ENCODE assay signal across 2 cellular contexts in the genomic region with DNA sequence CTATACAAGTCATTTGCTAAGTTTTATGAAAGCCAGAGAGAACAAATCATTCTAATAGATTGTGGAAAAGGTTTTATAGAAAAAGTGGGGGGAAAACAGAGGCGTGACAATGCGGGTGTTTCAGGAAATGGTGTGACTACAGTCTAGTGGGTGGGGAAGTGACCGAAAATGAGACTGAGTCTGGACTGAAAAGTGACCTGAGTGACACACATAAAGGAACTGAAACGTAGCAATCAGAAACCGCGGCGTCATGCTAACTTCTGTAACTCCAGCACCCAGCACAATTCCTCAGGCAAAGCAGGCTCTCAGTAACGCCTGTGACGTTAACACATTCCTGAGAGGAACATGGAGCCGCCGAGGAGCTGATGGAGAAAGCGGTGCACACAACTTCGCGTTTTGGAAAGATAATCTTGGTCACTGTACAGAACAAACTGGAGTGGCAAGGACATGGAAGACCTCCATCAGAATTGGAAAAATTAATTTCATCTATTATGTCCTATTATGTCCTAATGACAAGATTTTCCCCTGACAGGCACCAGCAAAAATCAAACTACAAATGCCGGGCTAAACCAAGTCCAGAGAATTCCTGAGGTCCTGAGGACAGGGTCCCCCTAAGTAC.
TF ChIP-seq lines count a peak whose summit lies in the region.

No MANE protein-coding gene starts in this region.

TF ChIP-seq in liver, 16 proteins besides CTCF, POLR2A, EP300 and RAD21:
- TF ChIP-seq GABPA (IDR thresholded peaks at IDR 0.05 in 1 of 2, conservative IDR thresholded peaks at IDR 0.05 in 1 of 2), result no peak
- peak; percentile 17 for TF ChIP-seq SP1 (IDR thresholded peaks at IDR 0.05)
- TF ChIP-seq RXRA (IDR thresholded peaks at IDR 0.05), result peak in 1 of 2 donors; percentile 16

TF ChIP-seq in HepG2, 621 proteins besides CTCF, POLR2A, EP300 and RAD21:
- TF ChIP-seq CHCHD3 (CRISPR knock-in tag; IDR thresholded peaks at IDR 0.05) (no peak), KLF6 (CRISPR knock-in tag; IDR thresholded peaks at IDR 0.05) (no peak), ZNF431 (CRISPR knock-in tag; IDR thresholded peaks at IDR 0.05; ENCODE audit: borderline replicate concordance, low read depth) (no peak), ZNF816 (CRISPR knock-in tag; IDR thresholded peaks at IDR 0.05; ENCODE audit: borderline replicate concordance) (no peak), ZNF589 (CRISPR knock-in tag; conservative IDR thresholded peaks at IDR 0.05) (no peak), TAF1 (CRISPR knock-in tag; IDR thresholded peaks at IDR 0.05) (no peak), MZF1 (CRISPR knock-in tag; IDR thresholded peaks at IDR 0.05; ENCODE audit: borderline replicate concordance) (no peak), ZNF549 (CRISPR knock-in tag; IDR thresholded peaks at IDR 0.05) (no peak), CBFB (CRISPR knock-in tag; IDR thresholded peaks at IDR 0.05) (no peak), FIP1L1 (IDR thresholded peaks at IDR 0.05; ENCODE audit: borderline replicate concordance, insufficient read depth, low read depth, low read length) (no peak), NCOA2 (CRISPR knock-in tag; IDR thresholded peaks at IDR 0.05) (no peak), ZC3H13 (CRISPR knock-in tag; IDR thresholded peaks at IDR 0.05) (no peak), GLI4 (CRISPR knock-in tag; IDR thresholded peaks at IDR 0.05; ENCODE audit: borderline replicate concordance) (no peak), ZNF326 (CRISPR knock-in tag; IDR thresholded peaks at IDR 0.05; ENCODE audit: borderline replicate concordance) (no peak)
- TF ChIP-seq, protein P1, sequence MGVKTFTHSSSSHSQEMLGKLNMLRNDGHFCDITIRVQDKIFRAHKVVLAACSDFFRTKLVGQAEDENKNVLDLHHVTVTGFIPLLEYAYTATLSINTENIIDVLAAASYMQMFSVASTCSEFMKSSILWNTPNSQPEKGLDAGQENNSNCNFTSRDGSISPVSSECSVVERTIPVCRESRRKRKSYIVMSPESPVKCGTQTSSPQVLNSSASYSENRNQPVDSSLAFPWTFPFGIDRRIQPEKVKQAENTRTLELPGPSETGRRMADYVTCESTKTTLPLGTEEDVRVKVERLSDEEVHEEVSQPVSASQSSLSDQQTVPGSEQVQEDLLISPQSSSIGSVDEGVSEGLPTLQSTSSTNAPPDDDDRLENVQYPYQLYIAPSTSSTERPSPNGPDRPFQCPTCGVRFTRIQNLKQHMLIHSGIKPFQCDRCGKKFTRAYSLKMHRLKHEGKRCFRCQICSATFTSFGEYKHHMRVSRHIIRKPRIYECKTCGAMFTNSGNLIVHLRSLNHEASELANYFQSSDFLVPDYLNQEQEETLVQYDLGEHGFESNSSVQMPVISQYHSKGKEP (CRISPR knock-in tag; IDR thresholded peaks at IDR 0.05), result no peak
- TF ChIP-seq, protein P2, sequence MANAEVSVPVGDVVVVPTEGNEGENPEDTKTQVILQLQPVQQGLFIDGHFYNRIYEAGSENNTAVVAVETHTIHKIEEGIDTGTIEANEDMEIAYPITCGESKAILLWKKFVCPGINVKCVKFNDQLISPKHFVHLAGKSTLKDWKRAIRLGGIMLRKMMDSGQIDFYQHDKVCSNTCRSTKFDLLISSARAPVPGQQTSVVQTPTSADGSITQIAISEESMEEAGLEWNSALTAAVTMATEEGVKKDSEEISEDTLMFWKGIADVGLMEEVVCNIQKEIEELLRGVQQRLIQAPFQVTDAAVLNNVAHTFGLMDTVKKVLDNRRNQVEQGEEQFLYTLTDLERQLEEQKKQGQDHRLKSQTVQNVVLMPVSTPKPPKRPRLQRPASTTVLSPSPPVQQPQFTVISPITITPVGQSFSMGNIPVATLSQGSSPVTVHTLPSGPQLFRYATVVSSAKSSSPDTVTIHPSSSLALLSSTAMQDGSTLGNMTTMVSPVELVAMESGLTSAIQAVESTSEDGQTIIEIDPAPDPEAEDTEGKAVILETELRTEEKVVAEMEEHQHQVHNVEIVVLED (CRISPR knock-in tag; IDR thresholded peaks at IDR 0.05; ENCODE audit: borderline replicate concordance), result no peak
- TF ChIP-seq, protein P3, sequence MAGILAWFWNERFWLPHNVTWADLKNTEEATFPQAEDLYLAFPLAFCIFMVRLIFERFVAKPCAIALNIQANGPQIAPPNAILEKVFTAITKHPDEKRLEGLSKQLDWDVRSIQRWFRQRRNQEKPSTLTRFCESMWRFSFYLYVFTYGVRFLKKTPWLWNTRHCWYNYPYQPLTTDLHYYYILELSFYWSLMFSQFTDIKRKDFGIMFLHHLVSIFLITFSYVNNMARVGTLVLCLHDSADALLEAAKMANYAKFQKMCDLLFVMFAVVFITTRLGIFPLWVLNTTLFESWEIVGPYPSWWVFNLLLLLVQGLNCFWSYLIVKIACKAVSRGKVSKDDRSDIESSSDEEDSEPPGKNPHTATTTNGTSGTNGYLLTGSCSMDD (CRISPR knock-in tag; IDR thresholded peaks at IDR 0.05), result no peak
- TF ChIP-seq, protein P4, sequence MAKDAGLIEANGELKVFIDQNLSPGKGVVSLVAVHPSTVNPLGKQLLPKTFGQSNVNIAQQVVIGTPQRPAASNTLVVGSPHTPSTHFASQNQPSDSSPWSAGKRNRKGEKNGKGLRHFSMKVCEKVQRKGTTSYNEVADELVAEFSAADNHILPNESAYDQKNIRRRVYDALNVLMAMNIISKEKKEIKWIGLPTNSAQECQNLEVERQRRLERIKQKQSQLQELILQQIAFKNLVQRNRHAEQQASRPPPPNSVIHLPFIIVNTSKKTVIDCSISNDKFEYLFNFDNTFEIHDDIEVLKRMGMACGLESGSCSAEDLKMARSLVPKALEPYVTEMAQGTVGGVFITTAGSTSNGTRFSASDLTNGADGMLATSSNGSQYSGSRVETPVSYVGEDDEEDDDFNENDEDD (CRISPR knock-in tag; IDR thresholded peaks at IDR 0.05; ENCODE audit: borderline replicate concordance), result no peak
- TF ChIP-seq, protein P5, sequence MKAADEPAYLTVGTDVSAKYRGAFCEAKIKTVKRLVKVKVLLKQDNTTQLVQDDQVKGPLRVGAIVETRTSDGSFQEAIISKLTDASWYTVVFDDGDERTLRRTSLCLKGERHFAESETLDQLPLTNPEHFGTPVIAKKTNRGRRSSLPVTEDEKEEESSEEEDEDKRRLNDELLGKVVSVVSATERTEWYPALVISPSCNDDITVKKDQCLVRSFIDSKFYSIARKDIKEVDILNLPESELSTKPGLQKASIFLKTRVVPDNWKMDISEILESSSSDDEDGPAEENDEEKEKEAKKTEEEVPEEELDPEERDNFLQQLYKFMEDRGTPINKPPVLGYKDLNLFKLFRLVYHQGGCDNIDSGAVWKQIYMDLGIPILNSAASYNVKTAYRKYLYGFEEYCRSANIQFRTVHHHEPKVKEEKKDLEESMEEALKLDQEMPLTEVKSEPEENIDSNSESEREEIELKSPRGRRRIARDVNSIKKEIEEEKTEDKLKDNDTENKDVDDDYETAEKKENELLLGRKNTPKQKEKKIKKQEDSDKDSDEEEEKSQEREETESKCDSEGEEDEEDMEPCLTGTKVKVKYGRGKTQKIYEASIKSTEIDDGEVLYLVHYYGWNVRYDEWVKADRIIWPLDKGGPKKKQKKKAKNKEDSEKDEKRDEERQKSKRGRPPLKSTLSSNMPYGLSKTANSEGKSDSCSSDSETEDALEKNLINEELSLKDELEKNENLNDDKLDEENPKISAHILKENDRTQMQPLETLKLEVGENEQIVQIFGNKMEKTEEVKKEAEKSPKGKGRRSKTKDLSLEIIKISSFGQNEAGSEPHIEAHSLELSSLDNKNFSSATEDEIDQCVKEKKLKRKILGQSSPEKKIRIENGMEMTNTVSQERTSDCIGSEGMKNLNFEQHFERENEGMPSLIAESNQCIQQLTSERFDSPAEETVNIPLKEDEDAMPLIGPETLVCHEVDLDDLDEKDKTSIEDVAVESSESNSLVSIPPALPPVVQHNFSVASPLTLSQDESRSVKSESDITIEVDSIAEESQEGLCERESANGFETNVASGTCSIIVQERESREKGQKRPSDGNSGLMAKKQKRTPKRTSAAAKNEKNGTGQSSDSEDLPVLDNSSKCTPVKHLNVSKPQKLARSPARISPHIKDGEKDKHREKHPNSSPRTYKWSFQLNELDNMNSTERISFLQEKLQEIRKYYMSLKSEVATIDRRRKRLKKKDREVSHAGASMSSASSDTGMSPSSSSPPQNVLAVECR (CRISPR knock-in tag; IDR thresholded peaks at IDR 0.05; ENCODE audit: borderline replicate concordance), result no peak
- TF ChIP-seq, protein P6, sequence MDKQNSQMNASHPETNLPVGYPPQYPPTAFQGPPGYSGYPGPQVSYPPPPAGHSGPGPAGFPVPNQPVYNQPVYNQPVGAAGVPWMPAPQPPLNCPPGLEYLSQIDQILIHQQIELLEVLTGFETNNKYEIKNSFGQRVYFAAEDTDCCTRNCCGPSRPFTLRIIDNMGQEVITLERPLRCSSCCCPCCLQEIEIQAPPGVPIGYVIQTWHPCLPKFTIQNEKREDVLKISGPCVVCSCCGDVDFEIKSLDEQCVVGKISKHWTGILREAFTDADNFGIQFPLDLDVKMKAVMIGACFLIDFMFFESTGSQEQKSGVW (CRISPR knock-in tag; IDR thresholded peaks at IDR 0.05; ENCODE audit: borderline replicate concordance), result no peak
